In genomic region chr11:4455439-4455838, GRCh38 we compare ENCODE assay signal across 19 cellular contexts. TPM values are rescaled to one million over a fixed set of nuclear protein-coding genes. Genes with fewer than 3 reads are reported as not detected.
DNase-seq lines count a peak whose midpoint lies in the region; ATAC-seq and TF ChIP-seq lines count a peak whose summit lies in the region.
"Had no signal": no experiment of that assay in that cellular context is flagged by ENCODE, and none has a peak within 500 bp of the region (broad histone marks: within the 10 kb centered on the region; RNA-seq: fewer than 3 reads in every experiment).

No MANE protein-coding gene starts in this region.

- H3K4me3 ChIP-seq in Jurkat, Clone E6-1 (ENCODE audit: low read length): no peak overlapping the region
- H3K4me3 ChIP-seq in heart left ventricle: no peak overlapping the region

- peak overlapping the region in 1 of 12 donors; percentile 78 for H3K27ac ChIP-seq in heart left ventricle

- peaks cover 0 to 56% (median 0%) of the 10 kb centered on the region in 12 donors for H3K4me1 ChIP-seq in heart left ventricle

- no peak for TF ChIP-seq POLR2A in heart left ventricle (IDR thresholded peaks at IDR 0.05)

- H3K36me3 ChIP-seq in heart left ventricle: no peaks in the 10 kb centered on the region

- DNase-seq in Jurkat, Clone E6-1 (ENCODE audit: low read depth, low spot score): peak; percentile 8
- DNase-seq in OCI-M1 (lab: John Stamatoyannopoulos, UW): peak; percentile 64
- peak in 2 of 5 donors; percentile 22 to 25 for DNase-seq in heart left ventricle
- peak; percentile 4 for DNase-seq in putamen (ENCODE audit: low spot score)
- DNase-seq in inferior parietal cortex (ENCODE audit: extremely low spot score): no peak
- DNase-seq in EL: no peak
- no peak for DNase-seq in NCI-H1436 treated with DMSO at 0.1 percent for 48 hours (lab: John Stamatoyannopoulos, UW)
- DNase-seq: activated CD4-positive, alpha-beta T cell treated with anti-CD3 and anti-CD28 coated beads for 48 hours; activated CD8-positive, alpha-beta memory T cell treated with anti-CD3 and anti-CD28 coated beads, Interleukin-2, amount 50 U/mL, for 48 hours; activated naive CD4-positive, alpha-beta T cell; IMR-90; NCI-H1092 treated with DMSO at 0.1 percent for 48 hours; NCI-H2171; NCI-H774; T-helper 9 cell had no signal

- no peak for TF ChIP-seq CTCF in heart left ventricle (IDR thresholded peaks at IDR 0.05)

- peak; percentile 37 to 75 (median 54) for ATAC-seq in heart left ventricle
- ATAC-seq in HG03342 (IDR thresholded peaks at IDR 0.05; ENCODE audit: unreplicated experiment): no peak

- peaks cover 0 to 7% (median 0%) of the 10 kb centered on the region in 9 donors for H3K27me3 ChIP-seq in heart left ventricle

- H3K9me3 ChIP-seq in heart left ventricle: peaks cover 0 to 11% (median 0%) of the 10 kb centered on the region in 12 donors

- 10 to 28% (median 17%) methylated on average over 1 of the region's 1 CpG for WGBS in heart left ventricle, 4 donors

- intact Hi-C loops in heart left ventricle (cut with DNase I): no loop called here

RNA-seq across cellular contexts. Expression of gene OR52K2, which starts 6.3 kb away (rescaled TPM):
- polyA plus RNA-seq in Jurkat, Clone E6-1 (2012; ENCODE audit: insufficient read depth, insufficient read length): not detected
- not detected for total RNA-seq in heart left ventricle
- not detected for polyA plus RNA-seq in heart left ventricle
- total RNA-seq: glomerular endothelial cell, IMR-90, osteoblast had no signal
- polyA plus RNA-seq: IMR-90, thymus had no signal

RNA-seq across cellular contexts. Expression of gene OR52K1, which starts 27.0 kb away (rescaled TPM):
- not detected for polyA plus RNA-seq in Jurkat, Clone E6-1 (2012; ENCODE audit: insufficient read depth, insufficient read length)
- under 1 TPM in 2 of 9 donors, not detected in 7; 0.05 TPM for total RNA-seq in heart left ventricle
- not detected for polyA plus RNA-seq in heart left ventricle
- total RNA-seq: glomerular endothelial cell, IMR-90, osteoblast had no signal
- polyA plus RNA-seq: IMR-90 had no signal

Comparison
In these comparisons a context has a peak if more than half of its experiments do, and no peak if none do; other contexts are left out.
1. DNase-seq: peak in Jurkat, Clone E6-1 (single experiment), OCI-M1 (single experiment) and putamen (single experiment); none in inferior parietal cortex (single experiment), EL (single experiment) and NCI-H1436 treated with DMSO at 0.1 percent for 48 hours (single experiment).